Comparison of ENCODE assay signal across 24 cellular contexts in the genomic region with DNA sequence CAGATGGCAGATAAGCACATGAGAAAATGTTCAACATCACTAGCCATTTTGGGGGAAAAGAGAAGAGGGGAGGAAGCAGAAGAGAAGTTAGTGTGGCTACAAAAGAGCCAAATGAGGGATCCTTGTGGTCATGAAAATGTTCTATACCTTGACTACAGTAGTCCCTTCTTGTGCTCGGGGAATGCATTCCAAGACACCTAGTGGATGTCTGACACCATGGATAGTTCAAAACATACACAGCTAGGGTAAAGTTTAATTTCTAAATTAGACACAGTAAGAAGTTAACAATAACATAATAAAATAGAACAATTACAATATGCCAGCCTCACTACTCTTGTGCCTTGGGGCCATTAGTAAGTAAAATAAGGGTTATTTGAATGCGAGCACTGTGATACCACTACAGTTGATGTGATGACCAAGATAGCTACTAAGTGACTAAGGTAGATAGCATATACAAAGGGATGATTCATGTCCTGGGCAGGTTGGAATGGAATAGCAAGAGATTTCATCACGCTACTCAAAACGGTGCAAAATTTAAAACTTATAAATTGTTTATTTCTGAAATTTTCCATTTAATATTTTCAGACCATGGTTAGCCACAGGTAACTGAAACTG.
A peak's percentile ranks its signal among the peaks of the same experiment; 100 is the strongest.
DNase-seq lines count a peak whose midpoint lies in the region; ATAC-seq and TF ChIP-seq lines count a peak whose summit lies in the region.
"Had no signal": no experiment of that assay in that cellular context is flagged by ENCODE, and none has a peak within 500 bp of the region (broad histone marks: within the 10 kb centered on the region; RNA-seq: fewer than 3 reads in every experiment).

No MANE protein-coding gene starts in this region.

- peaks cover 0 to 1% (median 0%) of the 10 kb centered on the region in 3 donors for H3K27me3 Mint-ChIP-seq in immature natural killer cell (ENCODE audit: low read depth in 3 of 3)
- H3K27me3 Mint-ChIP-seq: activated CD8-positive, alpha-beta T cell treated with anti-CD3 and anti-CD28 coated beads for 36 hours; memory B cell; stimulated activated naive B cell treated with anti-CD40 and anti-IgM and Interleukin-4, amounts not matched to agents 10 μg/mL and 1 μg/mL and 100 μg/mL, for 72 hours had no signal

- no peak overlapping the region for H3K18ac ChIP-seq in trophoblast cell (ENCODE audit: low read length)

- no peak overlapping the region for H4K91ac ChIP-seq in trophoblast cell (ENCODE audit: low read depth, low read length)

- H3K14ac ChIP-seq in trophoblast cell (ENCODE audit: low read length), result no peak overlapping the region

- no peaks in the 10 kb centered on the region for H3K79me2 ChIP-seq in trophoblast cell (ENCODE audit: control insufficient read depth, insufficient read depth, low read length, poor library complexity)

- H3K27me3 ChIP-seq in MG63, result no peaks in the 10 kb centered on the region
- no peaks in the 10 kb centered on the region for H3K27me3 ChIP-seq in trophoblast cell (ENCODE audit: insufficient read depth, low read length)
- H3K27me3 ChIP-seq: dorsolateral prefrontal cortex, gastrocnemius medialis, testis had no signal

- DNase-seq in ELR (ENCODE audit: low read depth) (peak; percentile 98), MG63 (peak; percentile 8), choroid plexus epithelial cell (ENCODE audit: low read depth) (peak; percentile 49), trophoblast cell (peak; percentile 51 to 83), immature natural killer cell (no peak), ecto neural progenitor cell (ENCODE audit: low spot score) (no peak)
- DNase-seq in activated CD4-positive, alpha-beta T cell treated with anti-CD3 and anti-CD28 coated beads for 1 hour, result no peak
- DNase-seq: activated CD8-positive, alpha-beta T cell treated with anti-CD3 and anti-CD28 coated beads for 36 hours; activated naive CD4-positive, alpha-beta T cell; activated T-cell treated with anti-CD3 and anti-CD28 coated beads for 4 hours; amniotic stem cell; DND-41; dorsolateral prefrontal cortex; gastrocnemius medialis; hippocampal formation; NCI-H1930; small intestine; stimulated activated CD4-positive, alpha-beta T cell treated with anti-CD3 and anti-CD28 coated beads, Interleukin-2, amount 100 ng/mL, for 24 hours; stimulated activated naive B cell treated with anti-CD40 and anti-IgM and Interleukin-4, amounts not matched to agents 10 μg/mL and 1 μg/mL and 100 μg/mL, for 72 hours; T1000; testis had no signal

- H3K9ac ChIP-seq in trophoblast cell (ENCODE audit: low read length), result no peak overlapping the region

- H2BK5ac ChIP-seq in trophoblast cell (ENCODE audit: low read depth, low read length, poor library complexity), result no peak overlapping the region

- no peaks in the 10 kb centered on the region for H3K4me1 ChIP-seq in trophoblast cell (ENCODE audit: control insufficient read depth in 1 of 2, insufficient read depth in 2 of 2, low read length in 2 of 2)
- H3K4me1 ChIP-seq: gastrocnemius medialis, testis had no signal

- H3K4me2 ChIP-seq in trophoblast cell (ENCODE audit: low read length), result no peak overlapping the region

- H3K36me3 ChIP-seq in MG63 (0 out of 2 replicates have a peak, but pooled peaks cover 2% of the 10 kb centered on the region), trophoblast cell (ENCODE audit: control insufficient read depth in 1 of 2, insufficient read depth in 2 of 2, low read length in 2 of 2) (no peaks in the 10 kb centered on the region)
- H3K36me3 ChIP-seq: gastrocnemius medialis had no signal

- H3K27ac Mint-ChIP-seq in immature natural killer cell, result no peak overlapping the region
- H3K27ac Mint-ChIP-seq: activated CD8-positive, alpha-beta T cell treated with anti-CD3 and anti-CD28 coated beads for 36 hours; memory B cell; stimulated activated naive B cell treated with anti-CD40 and anti-IgM and Interleukin-4, amounts not matched to agents 10 μg/mL and 1 μg/mL and 100 μg/mL, for 72 hours had no signal

- H3K4me3 ChIP-seq in MG63, result no peak overlapping the region
- no peak overlapping the region for H3K4me3 ChIP-seq in choroid plexus epithelial cell (ENCODE audit: low read depth, low read length)
- no peak overlapping the region for H3K4me3 ChIP-seq in trophoblast cell (ENCODE audit: low read depth, low read length)
- H3K4me3 ChIP-seq: dorsolateral prefrontal cortex, gastrocnemius medialis, testis had no signal

- H2BK12ac ChIP-seq in trophoblast cell (ENCODE audit: low read length), result no peak overlapping the region

- no peak overlapping the region for H2AFZ ChIP-seq in trophoblast cell (ENCODE audit: insufficient read depth, low read length, poor library complexity)

- H3K9me3 Mint-ChIP-seq in immature natural killer cell, result peaks cover 0 to 20% (median 5%) of the 10 kb centered on the region in 6 donors

- no peaks in the 10 kb centered on the region for H3K4me1 Mint-ChIP-seq in immature natural killer cell
- H3K4me1 Mint-ChIP-seq: memory B cell; stimulated activated naive B cell treated with anti-CD40 and anti-IgM and Interleukin-4, amounts not matched to agents 10 μg/mL and 1 μg/mL and 100 μg/mL, for 72 hours had no signal

- no peaks in the 10 kb centered on the region for H3K79me1 ChIP-seq in trophoblast cell (ENCODE audit: low read length)

- ATAC-seq in HG03432 (IDR thresholded peaks at IDR 0.05; ENCODE audit: unreplicated experiment), result no peak
- ATAC-seq: activated CD8-positive, alpha-beta T cell treated with anti-CD3 and anti-CD28 coated beads for 36 hours; gastrocnemius medialis; Right ventricle myocardium inferior; stimulated activated naive B cell treated with anti-CD40 and anti-IgM and Interleukin-4, amounts not matched to agents 10 μg/mL and 1 μg/mL and 100 μg/mL, for 72 hours had no signal

- no peak overlapping the region for H3K4ac ChIP-seq in trophoblast cell (ENCODE audit: low read depth, low read length)

- H3K23ac ChIP-seq in trophoblast cell (ENCODE audit: low read length), result no peak overlapping the region

- H3K27ac ChIP-seq in trophoblast cell (ENCODE audit: low read depth, low read length), result no peak overlapping the region
- H3K27ac ChIP-seq: dorsolateral prefrontal cortex, gastrocnemius medialis, testis had no signal

- no peak overlapping the region for H4K8ac ChIP-seq in trophoblast cell (ENCODE audit: low read depth, low read length)

- H3K36me3 Mint-ChIP-seq in immature natural killer cell, result no peaks in the 10 kb centered on the region
- H3K36me3 Mint-ChIP-seq: memory B cell; stimulated activated naive B cell treated with anti-CD40 and anti-IgM and Interleukin-4, amounts not matched to agents 10 μg/mL and 1 μg/mL and 100 μg/mL, for 72 hours had no signal

- H2BK120ac ChIP-seq in trophoblast cell (ENCODE audit: insufficient read depth, low read length, poor library complexity), result no peak overlapping the region

- H2AK5ac ChIP-seq in trophoblast cell (ENCODE audit: low read length), result no peak overlapping the region

- H3K4me3 Mint-ChIP-seq in immature natural killer cell, result no peak overlapping the region
- H3K4me3 Mint-ChIP-seq: activated CD8-positive, alpha-beta T cell treated with anti-CD3 and anti-CD28 coated beads for 36 hours; memory B cell; stimulated activated naive B cell treated with anti-CD40 and anti-IgM and Interleukin-4, amounts not matched to agents 10 μg/mL and 1 μg/mL and 100 μg/mL, for 72 hours had no signal

- H4K12ac ChIP-seq in trophoblast cell (ENCODE audit: low read depth, low read length), result no peak overlapping the region

- no peak for TF ChIP-seq CTCF in choroid plexus epithelial cell (conservative IDR thresholded peaks at IDR 0.05; ENCODE audit: low read depth, low read length)

- WGBS in trophoblast cell (ENCODE audit: extremely low coverage, insufficient coverage, insufficient read length), result no CpG with 5 or more reads among the region's 4 CpGs

- peaks cover 14% of the 10 kb centered on the region for H3K9me3 ChIP-seq in MG63
- H3K9me3 ChIP-seq in trophoblast cell (ENCODE audit: insufficient read depth, low read depth, low read length), result no peaks in the 10 kb centered on the region
- H3K9me3 ChIP-seq: gastrocnemius medialis, testis had no signal

Comparison
In these comparisons a context has a peak if more than half of its experiments do, and no peak if none do; other contexts are left out.
1. DNase-seq: peak in ELR (single experiment), MG63 (single experiment), choroid plexus epithelial cell (single experiment) and trophoblast cell (2 of 2); none in immature natural killer cell (0 of 3), ecto neural progenitor cell (single experiment) and activated CD4-positive, alpha-beta T cell treated with anti-CD3 and anti-CD28 coated beads for 1 hour (single experiment).